In genomic region chr18:21851327-21851961, GRCh38 we compare ENCODE assay signal across 10 cellular contexts.
A peak's percentile ranks its signal among the peaks of the same experiment; 100 is the strongest.
DNase-seq lines count a peak whose midpoint lies in the region; ATAC-seq and TF ChIP-seq lines count a peak whose summit lies in the region.
"Had no signal": no experiment of that assay in that cellular context is flagged by ENCODE, and none has a peak within 500 bp of the region (broad histone marks: within the 10 kb centered on the region; RNA-seq: fewer than 3 reads in every experiment).

No MANE protein-coding gene starts in this region.

- H2AFZ ChIP-seq in OCI-LY3 (ENCODE audit: low read depth, low read length) (no peak overlapping the region), smooth muscle cell (ENCODE audit: low read depth) (no peak overlapping the region)

- H3F3A ChIP-seq in smooth muscle cell (ENCODE audit: low read depth): peaks cover 5% of the 10 kb centered on the region

- H3K4me1 ChIP-seq in OCI-LY3 (ENCODE audit: low read length) (peaks cover 43% of the 10 kb centered on the region), smooth muscle cell (ENCODE audit: low read depth) (no peaks in the 10 kb centered on the region)

- H3K79me2 ChIP-seq in OCI-LY3 (ENCODE audit: low read length) (no peaks in the 10 kb centered on the region), smooth muscle cell (ENCODE audit: low read depth) (peaks cover 8% of the 10 kb centered on the region)

- no peak overlapping the region for H3K9ac ChIP-seq in OCI-LY3 (ENCODE audit: low read length)
- H3K9ac ChIP-seq in smooth muscle cell (ENCODE audit: low read depth): no peak overlapping the region

- no peak overlapping the region for H3K27ac ChIP-seq in OCI-LY3 (ENCODE audit: low read length)
- H3K27ac ChIP-seq in smooth muscle cell (ENCODE audit: low read depth): no peak overlapping the region

- H3K36me3 ChIP-seq in OCI-LY3 (replicated peaks; ENCODE audit: low read depth, low read length) (no peaks in the 10 kb centered on the region), smooth muscle cell (ENCODE audit: low read depth) (peaks cover 5% of the 10 kb centered on the region)

- intact Hi-C loops in left colon (cut with DNase I, micrococcal nuclease): no loop called here

- no peak for ATAC-seq in left colon
- ATAC-seq in HG03521 (IDR thresholded peaks at IDR 0.05; ENCODE audit: unreplicated experiment): no peak

- H3K4me3 ChIP-seq in OCI-LY3 (ENCODE audit: low read length) (no peak overlapping the region), fibroblast of pulmonary artery (replicated peaks; ENCODE audit: low read depth, low read length) (no peak overlapping the region), smooth muscle cell (no peak overlapping the region)

- no peaks in the 10 kb centered on the region for H3K27me3 ChIP-seq in OCI-LY3 (ENCODE audit: low read depth, low read length)
- H3K27me3 ChIP-seq in smooth muscle cell (ENCODE audit: low read depth): no peaks in the 10 kb centered on the region

- DNase-seq in NCI-H2196 (lab: John Stamatoyannopoulos, UW; ENCODE audit: unreplicated experiment) (peak; percentile 16), NCI-H2196 treated with DMSO at 0.1 percent for 48 hours (lab: John Stamatoyannopoulos, UW; ENCODE audit: unreplicated experiment) (no peak), fibroblast of pulmonary artery (ENCODE audit: low read depth) (peak; percentile 51), smooth muscle cell (lab: John Stamatoyannopoulos, UW; ENCODE audit: unreplicated experiment) (no peak), left colon (no peak), mesenteric fat pad (ENCODE audit: low spot score) (no peak)
- DNase-seq: activated naive CD8-positive, alpha-beta T cell treated with anti-CD3 and anti-CD28 coated beads, Interleukin-2, amount 10 ng/mL, durations not matched to agents 7 days and 5 days; stimulated activated naive CD4-positive, alpha-beta T cell had no signal

- no peaks in the 10 kb centered on the region for H4K20me1 ChIP-seq in OCI-LY3 (ENCODE audit: insufficient read depth, low read length)
- H4K20me1 ChIP-seq in smooth muscle cell (ENCODE audit: low read depth): peaks cover 18% of the 10 kb centered on the region

- WGBS in smooth muscle cell (ENCODE audit: low lambda C conversion rate): 87% methylated on average over 5 of the region's 5 CpGs

- TF ChIP-seq CTCF in OCI-LY3 (IDR thresholded peaks at IDR 0.05; ENCODE audit: low read depth, low read length) (peak; percentile 59), fibroblast of pulmonary artery (IDR thresholded peaks at IDR 0.05; ENCODE audit: low read length, missing control alignments) (peak; percentile 42), smooth muscle cell (IDR thresholded peaks at IDR 0.05; ENCODE audit: borderline replicate concordance, insufficient read depth, poor library complexity, severe bottlenecking) (peak; percentile 13)

- H3K9me3 ChIP-seq in OCI-LY3 (ENCODE audit: insufficient read depth, low read length): no peaks in the 10 kb centered on the region
- no peaks in the 10 kb centered on the region for H3K9me3 ChIP-seq in smooth muscle cell (replicated peaks; ENCODE audit: low read depth)

- H3K4me2 ChIP-seq in OCI-LY3 (ENCODE audit: low read length): 0 out of 2 replicates have a peak overlapping the region, but pooled peaks have one; percentile 6
- no peak overlapping the region for H3K4me2 ChIP-seq in smooth muscle cell

Comparison
In these comparisons a context has a peak if more than half of its experiments do, and no peak if none do; other contexts are left out.
1. DNase-seq: peak in NCI-H2196 (single experiment) and fibroblast of pulmonary artery (single experiment); none in NCI-H2196 treated with DMSO at 0.1 percent for 48 hours (single experiment), smooth muscle cell (single experiment), left colon (0 of 2) and mesenteric fat pad (single experiment).
2. Peak in every context shown above with its lines, with median percentiles within 50 percentile points of each other: CTCF ChIP-seq.